Comparison of ENCODE assay signal across 1 cellular context in genomic region chr7:107742678-107743566, GRCh38.
A peak's percentile ranks its signal among the peaks of the same experiment; 100 is the strongest.
TF ChIP-seq lines count a peak whose summit lies in the region.

No MANE protein-coding gene starts in this region.

TF ChIP-seq in K562, 482 proteins besides CTCF, POLR2A, EP300 and RAD21 (continued from another document and continues in another):
- TF ChIP-seq EHMT2 (IDR thresholded peaks at IDR 0.05) (peak; percentile 20; the same call in 1 of the 2 replicates), RREB1 (CRISPR knock-in tag; IDR thresholded peaks at IDR 0.05) (peak; percentile 75; the same call in 1 of the 2 replicates), ETV1 (tag; conservative IDR thresholded peaks at IDR 0.05; ENCODE audit: low read depth) (peak; percentile 82; the same call in 1 of the 2 replicates), TAF15 (IDR thresholded peaks at IDR 0.05; ENCODE audit: low read depth, low read length) (no peak), ZNF699 (CRISPR knock-in tag; IDR thresholded peaks at IDR 0.05; ENCODE audit: insufficient replicate concordance) (no peak), CBFA2T3 (IDR thresholded peaks at IDR 0.05) (no peak), ELF4 (CRISPR knock-in tag; IDR thresholded peaks at IDR 0.05) (peak; percentile 68; the same call in 1 of the 2 replicates), E2F3 (CRISPR knock-in tag; IDR thresholded peaks at IDR 0.05) (no peak; the same call in 1 of the 2 replicates), ZFP91 (CRISPR knock-in tag; IDR thresholded peaks at IDR 0.05) (peak; percentile 61; the same call in 1 of the 2 replicates), CREB3 (tag; conservative IDR thresholded peaks at IDR 0.05; ENCODE audit: low read depth) (peak; percentile 71; the same call in 1 of the 2 replicates), CBX5 (IDR thresholded peaks at IDR 0.05; ENCODE audit: borderline replicate concordance, low read depth) (no peak), ZNF507 (tag; conservative IDR thresholded peaks at IDR 0.05) (no peak), ZNF644 (tag; IDR thresholded peaks at IDR 0.05; ENCODE audit: low read depth) (no peak), E4F1 (CRISPR knock-in tag; IDR thresholded peaks at IDR 0.05; ENCODE audit: borderline replicate concordance) (no peak), IFI16 (CRISPR knock-in tag; IDR thresholded peaks at IDR 0.05) (no peak), NR4A1 (CRISPR knock-in tag; IDR thresholded peaks at IDR 0.05) (no peak), NR4A1 (tag; IDR thresholded peaks at IDR 0.05) (peak; percentile 47; the same call in 1 of the 2 replicates), SPI1 (IDR thresholded peaks at IDR 0.05; ENCODE audit: borderline replicate concordance, low read depth, low read length) (peak; percentile 96), WHSC1 (IDR thresholded peaks at IDR 0.05; ENCODE audit: low read length) (peak; percentile 72), TAF7 (tag; IDR thresholded peaks at IDR 0.05) (peak; percentile 67; the same call in 1 of the 2 replicates), TCF15 (CRISPR knock-in tag; IDR thresholded peaks at IDR 0.05) (0 out of 2 replicates have a peak, but pooled peaks have one; percentile 60), KLF13 (tag; IDR thresholded peaks at IDR 0.05; ENCODE audit: borderline replicate concordance, low read depth) (peak; percentile 41; the same call in 1 of the 2 replicates), ZNF57 (CRISPR knock-in tag; IDR thresholded peaks at IDR 0.05) (no peak), SRSF9 (IDR thresholded peaks at IDR 0.05; ENCODE audit: borderline replicate concordance, low read depth, low read length) (no peak), GABPA (tag; conservative IDR thresholded peaks at IDR 0.05; ENCODE audit: low read depth) (no peak), PTBP1 (IDR thresholded peaks at IDR 0.05; ENCODE audit: low read depth, low read length) (0 out of 2 replicates have a peak, but pooled peaks have one; percentile 55), HDGF (IDR thresholded peaks at IDR 0.05) (peak; percentile 86), ZNF318 (IDR thresholded peaks at IDR 0.05; ENCODE audit: borderline replicate concordance in 1 of 2, low read depth in 1 of 2) (peak; percentile 26 to 67; a peak in 1 of 4 replicates), FIP1L1 (IDR thresholded peaks at IDR 0.05; ENCODE audit: low read depth, low read length, poor library complexity, severe bottlenecking) (no peak), HMG20A (CRISPR knock-in tag; conservative IDR thresholded peaks at IDR 0.05) (0 out of 2 replicates have a peak, but pooled peaks have one; percentile 65), DMBX1 (CRISPR knock-in tag; IDR thresholded peaks at IDR 0.05; ENCODE audit: borderline replicate concordance) (no peak; the same call in none of the 2 replicates), TBP (optimal IDR thresholded peaks at IDR 0.05; ENCODE audit: low read depth, low read length) (peak; percentile 3), RFX1 (IDR thresholded peaks at IDR 0.05) (no peak), NCOA1 (IDR thresholded peaks at IDR 0.05; ENCODE audit: low read depth) (0 out of 2 replicates have a peak, but pooled peaks have one; percentile 9), ARID2 (IDR thresholded peaks at IDR 0.05) (0 out of 2 replicates have a peak, but pooled peaks have one; percentile 26), ZBTB9 (CRISPR knock-in tag; IDR thresholded peaks at IDR 0.05) (peak; percentile 80; the same call in 1 of the 2 replicates), ZNF583 (CRISPR knock-in tag; IDR thresholded peaks at IDR 0.05) (0 out of 2 replicates have a peak, but pooled peaks have one; percentile 20), CHD2 (IDR thresholded peaks at IDR 0.05; ENCODE audit: low read depth, low read length) (no peak)
